8 cellular contexts compared by ENCODE assay signal in genomic region chr13:98543380-98544104, GRCh38. TPM values are rescaled to one million over a fixed set of nuclear protein-coding genes. Genes with fewer than 3 reads are reported as not detected.
DNase-seq lines count a peak whose midpoint lies in the region; ATAC-seq and TF ChIP-seq lines count a peak whose summit lies in the region.

No MANE protein-coding gene starts in this region.

- H3K4me3 ChIP-seq in prostate gland, result no peak overlapping the region
- H3K4me3 ChIP-seq in WERI-Rb-1 (ENCODE audit: low read depth, low read length), result no peak overlapping the region

- peaks cover 63% of the 10 kb centered on the region for H3K4me1 Mint-ChIP-seq in dendritic cell treated with granulocyte-macrophage colony-stimulating factor and Interleukin-4, amounts not matched to agents 40 ng/mL and 50 ng/mL, for 4 days (ENCODE audit: low read depth)

- H3K27me3 ChIP-seq in prostate gland (replicated peaks; ENCODE audit: insufficient read depth) (no peaks in the 10 kb centered on the region), WERI-Rb-1 (ENCODE audit: insufficient read depth, low read depth, severe bottlenecking) (no peaks in the 10 kb centered on the region)

- H3K27me3 Mint-ChIP-seq in dendritic cell treated with granulocyte-macrophage colony-stimulating factor and Interleukin-4, amounts not matched to agents 40 ng/mL and 50 ng/mL, for 4 days, result no peaks in the 10 kb centered on the region

- no peaks in the 10 kb centered on the region for H3K9me3 ChIP-seq in prostate gland
- no peaks in the 10 kb centered on the region for H3K9me3 ChIP-seq in WERI-Rb-1 (ENCODE audit: severe bottlenecking)

- 70% methylated on average over 25 of the region's 25 CpGs for WGBS in prostate gland

- peak overlapping the region; percentile 85 for H3K27ac Mint-ChIP-seq in dendritic cell treated with granulocyte-macrophage colony-stimulating factor and Interleukin-4, amounts not matched to agents 40 ng/mL and 50 ng/mL, for 4 days

- H3K27ac ChIP-seq in prostate gland (peak overlapping the region; percentile 53), WERI-Rb-1 (no peak overlapping the region)

- peaks cover 28% of the 10 kb centered on the region for H3K36me3 Mint-ChIP-seq in dendritic cell treated with granulocyte-macrophage colony-stimulating factor and Interleukin-4, amounts not matched to agents 40 ng/mL and 50 ng/mL, for 4 days (ENCODE audit: low read depth)

- TF ChIP-seq CTCF in prostate gland (IDR thresholded peaks at IDR 0.05), result no peak
- no peak for TF ChIP-seq CTCF in WERI-Rb-1 (IDR thresholded peaks at IDR 0.05; ENCODE audit: low read depth, low read length)

- H3K4me3 Mint-ChIP-seq in dendritic cell treated with granulocyte-macrophage colony-stimulating factor and Interleukin-4, amounts not matched to agents 40 ng/mL and 50 ng/mL, for 4 days, result peak overlapping the region; percentile 73

- intact Hi-C loops in dendritic cell treated with granulocyte-macrophage colony-stimulating factor and Interleukin-4, amounts not matched to agents 40 ng/mL and 50 ng/mL, for 4 days (cut with micrococcal nuclease), result no loop called here
- intact Hi-C loops in prostate gland (cut with DNase I), result loop anchor here (5.0 kb wide), 1 partner anchor 34 kb away; the partner anchor contains the start of gene STK24

- ATAC-seq in GM18502 (IDR thresholded peaks at IDR 0.05; ENCODE audit: poor library complexity, unreplicated experiment) (peak; percentile 28), HG02870 (IDR thresholded peaks at IDR 0.05; ENCODE audit: unreplicated experiment) (peak; percentile 36)

- H3K9me3 Mint-ChIP-seq in dendritic cell treated with granulocyte-macrophage colony-stimulating factor and Interleukin-4, amounts not matched to agents 40 ng/mL and 50 ng/mL, for 4 days, result no peaks in the 10 kb centered on the region

- DNase-seq in prostate gland (ENCODE audit: low spot score) (no peak), NCI-H146 treated with DMSO at 0.1 percent for 48 hours (lab: John Stamatoyannopoulos, UW; ENCODE audit: unreplicated experiment) (no peak), DMS153 treated with DMSO at 0.1 percent for 48 hours (lab: John Stamatoyannopoulos, UW; ENCODE audit: unreplicated experiment) (no peak), DMS79 treated with DMSO at 0.1 percent for 48 hours (lab: John Stamatoyannopoulos, UW) (no peak), WERI-Rb-1 (no peak)

- H3K36me3 ChIP-seq in prostate gland (no peaks in the 10 kb centered on the region), WERI-Rb-1 (peaks cover 7% of the 10 kb centered on the region; the same call in 1 of the 2 replicates)

- H3K4me1 ChIP-seq in prostate gland (replicated peaks), result peaks cover 16% of the 10 kb centered on the region

- no peak for TF ChIP-seq POLR2A in prostate gland (IDR thresholded peaks at IDR 0.05)

RNA-seq across cellular contexts. Expression of gene STK24, which starts 33.4 kb away (rescaled TPM):
- 100 to 1,000 TPM in 1 of 2 donors, 10 to 100 TPM in 1; 80.5 to 187 TPM for total RNA-seq in prostate gland
